ENCODE assay signal across 20 cellular contexts in genomic region chr9:121842612-121842978, GRCh38.
A peak's percentile ranks its signal among the peaks of the same experiment; 100 is the strongest.
DNase-seq lines count a peak whose midpoint lies in the region; ATAC-seq, FAIRE-seq and TF ChIP-seq lines count a peak whose summit lies in the region.
"Had no signal": no experiment of that assay in that cellular context is flagged by ENCODE, and none has a peak within 500 bp of the region (broad histone marks: within the 10 kb centered on the region; RNA-seq: fewer than 3 reads in every experiment).

No MANE protein-coding gene starts in this region.

- FAIRE-seq in frontal cortex (lab: Jason Lieb, UNC), result no peak
- FAIRE-seq: K562 had no signal

- no peaks in the 10 kb centered on the region for H3K4me1 ChIP-seq in foreskin keratinocyte

- no peaks in the 10 kb centered on the region for H3K27me3 ChIP-seq in foreskin keratinocyte
- H3K27me3 ChIP-seq: gastroesophageal sphincter, sigmoid colon had no signal

- H3K27ac ChIP-seq in foreskin keratinocyte, result no peak overlapping the region
- H3K27ac ChIP-seq: gastroesophageal sphincter, sigmoid colon had no signal

- H3K27ac Mint-ChIP-seq in endothelial cell (ENCODE audit: unreplicated experiment), result no peak overlapping the region
- H3K27ac Mint-ChIP-seq: CD8-positive, alpha-beta memory T cell; stimulated activated naive CD8-positive, alpha-beta T cell treated with anti-CD3 and anti-CD28 coated beads, Interleukin-15, Interleukin-2, amounts not matched to agents 100 ng/mL and 50 ng/mL, for 24 hours; T-helper 2 cell treated with Interferon-gamma antibody and Interleukin-4, amounts not matched to agents 5 μg/mL and 100 μg/mL, for 36 hours had no signal

- H3K4me3 Mint-ChIP-seq in endothelial cell (ENCODE audit: unreplicated experiment), result no peak overlapping the region
- H3K4me3 Mint-ChIP-seq: CD8-positive, alpha-beta memory T cell; central memory CD8-positive, alpha-beta T cell; stimulated activated naive CD8-positive, alpha-beta T cell treated with anti-CD3 and anti-CD28 coated beads, Interleukin-15, Interleukin-2, amounts not matched to agents 100 ng/mL and 50 ng/mL, for 24 hours; T-helper 2 cell treated with Interferon-gamma antibody and Interleukin-4, amounts not matched to agents 5 μg/mL and 100 μg/mL, for 36 hours had no signal

- DNase-seq in AG08395 (ENCODE audit: low spot score), result peak; percentile 35
- peak; percentile 52 for DNase-seq in HT1080 (ENCODE audit: low read depth)
- DNase-seq in astrocyte of the spinal cord (ENCODE audit: low read depth, low spot score), result peak; percentile 60
- peak; percentile 32 to 33 for DNase-seq in foreskin keratinocyte
- no peak for DNase-seq in endothelial cell (ENCODE audit: low spot score)
- no peak for DNase-seq in activated CD4-positive, CD25-positive, alpha-beta regulatory T cell treated with anti-CD3 and anti-CD28 coated beads, Interleukin-2, amount 50 U/mL, for 72 hours
- no peak for DNase-seq in frontal cortex (ENCODE audit: low spot score in 2 of 2)
- DNase-seq: CD8-positive, alpha-beta memory T cell; effector CD8-positive, alpha-beta T cell; NCI-H1048; NCI-H2029 treated with DMSO at 0.1 percent for 48 hours; NCI-H526; sigmoid colon had no signal

- ATAC-seq in foreskin keratinocyte, result peak; percentile 38
- ATAC-seq in GM19324 (IDR thresholded peaks at IDR 0.05; ENCODE audit: low FRiP score, unreplicated experiment), result no peak
- ATAC-seq: activated CD4-positive, CD25-positive, alpha-beta regulatory T cell treated with anti-CD3 and anti-CD28 coated beads, Interleukin-2, amount 50 U/mL, for 24 hours; gastroesophageal sphincter; K562 had no signal

- no peak overlapping the region for H3K4me3 ChIP-seq in astrocyte of the spinal cord (ENCODE audit: low read depth, low read length)
- H3K4me3 ChIP-seq: gastroesophageal sphincter, K562, sigmoid colon had no signal

- TF ChIP-seq CTCF in astrocyte of the spinal cord (IDR thresholded peaks at IDR 0.05; ENCODE audit: low read depth, low read length) (no peak), foreskin keratinocyte (conservative IDR thresholded peaks at IDR 0.05) (no peak), endothelial cell (IDR thresholded peaks at IDR 0.05; ENCODE audit: unreplicated experiment) (no peak)

- peaks cover 8% of the 10 kb centered on the region for H3K9me3 Mint-ChIP-seq in endothelial cell (ENCODE audit: unreplicated experiment)
- H3K9me3 Mint-ChIP-seq: central memory CD8-positive, alpha-beta T cell; T-helper 2 cell treated with Interferon-gamma antibody and Interleukin-4, amounts not matched to agents 5 μg/mL and 100 μg/mL, for 36 hours had no signal

- H3K4me1 Mint-ChIP-seq in endothelial cell (ENCODE audit: unreplicated experiment), result peaks cover 11% of the 10 kb centered on the region
- H3K4me1 Mint-ChIP-seq: CD8-positive, alpha-beta memory T cell; central memory CD8-positive, alpha-beta T cell had no signal

- peaks cover 9% of the 10 kb centered on the region for H3K36me3 Mint-ChIP-seq in endothelial cell (ENCODE audit: low read depth, unreplicated experiment)

- H3K27me3 Mint-ChIP-seq in endothelial cell (ENCODE audit: unreplicated experiment), result peaks cover 18% of the 10 kb centered on the region

- in situ Hi-C loops in astrocyte of the spinal cord (cut with HindIII; ENCODE audit: low sequenced_read_pairs), result no loop called here

Comparison
In these comparisons a context has a peak if more than half of its experiments do, and no peak if none do; other contexts are left out.
1. DNase-seq: peak in AG08395 (single experiment), HT1080 (single experiment), astrocyte of the spinal cord (single experiment) and foreskin keratinocyte (2 of 2); none in endothelial cell (single experiment), activated CD4-positive, CD25-positive, alpha-beta regulatory T cell treated with anti-CD3 and anti-CD28 coated beads, Interleukin-2, amount 50 U/mL, for 72 hours (single experiment) and frontal cortex (0 of 2).